ENCODE assay signal across 12 cellular contexts in genomic region chr1:164644774-164645634, GRCh38.
DNase-seq lines count a peak whose midpoint lies in the region; ATAC-seq and TF ChIP-seq lines count a peak whose summit lies in the region.
"Had no signal": no experiment of that assay in that cellular context is flagged by ENCODE, and none has a peak within 500 bp of the region (broad histone marks: within the 10 kb centered on the region; RNA-seq: fewer than 3 reads in every experiment).

No MANE protein-coding gene starts in this region.

- H3K36me3 ChIP-seq in adipocyte (ENCODE audit: control insufficient read depth, insufficient read depth, low read length, severe bottlenecking) = peaks cover 4% of the 10 kb centered on the region
- no peaks in the 10 kb centered on the region for H3K36me3 ChIP-seq in hepatocyte (replicated peaks; ENCODE audit: insufficient read depth, low read depth)
- H3K36me3 ChIP-seq in uterus = no peaks in the 10 kb centered on the region
- H3K36me3 ChIP-seq: neutrophil had no signal

- H3K27ac Mint-ChIP-seq in activated CD8-positive, alpha-beta memory T cell treated with anti-CD3 and anti-CD28 coated beads, Interleukin-2, amount 10 ng/mL, durations not matched to agents 7 days and 5 days = no peak overlapping the region
- H3K27ac Mint-ChIP-seq: activated naive CD8-positive, alpha-beta T cell had no signal

- H3K36me3 Mint-ChIP-seq in activated CD8-positive, alpha-beta memory T cell treated with anti-CD3 and anti-CD28 coated beads, Interleukin-2, amount 10 ng/mL, durations not matched to agents 7 days and 5 days = no peaks in the 10 kb centered on the region
- H3K36me3 Mint-ChIP-seq: activated naive CD8-positive, alpha-beta T cell had no signal

- peaks cover 50% of the 10 kb centered on the region for H3K4me1 ChIP-seq in adipocyte (ENCODE audit: control insufficient read depth, insufficient read depth, low read length)
- H3K4me1 ChIP-seq in hepatocyte (ENCODE audit: insufficient read depth) = peaks cover 35% of the 10 kb centered on the region
- peaks cover 17 to 31% of the 10 kb centered on the region in 2 donors for H3K4me1 ChIP-seq in uterus

- H4K20me1 ChIP-seq in hepatocyte (ENCODE audit: insufficient read depth, poor library complexity, severe bottlenecking) = no peaks in the 10 kb centered on the region

- H2AFZ ChIP-seq in hepatocyte = no peak overlapping the region

- H3K4me3 ChIP-seq in adipocyte (ENCODE audit: low read length) = peak overlapping the region; percentile 65
- H3K4me3 ChIP-seq in hepatocyte = no peak overlapping the region
- no peak overlapping the region for H3K4me3 ChIP-seq in uterus

- CTCF ChIA-PET in activated CD8-positive, alpha-beta memory T cell treated with anti-CD3 and anti-CD28 coated beads, Interleukin-2, amount 10 ng/mL, durations not matched to agents 7 days and 5 days (lab: Charles Lee) = no interaction called here

- TF ChIP-seq CTCF in hepatocyte (IDR thresholded peaks at IDR 0.05; ENCODE audit: poor library complexity) = no peak
- TF ChIP-seq CTCF in uterus (IDR thresholded peaks at IDR 0.05) = no peak

- intact Hi-C loops in uterus (cut with DNase I; ENCODE audit: low total_unique reads) = no loop called here

- DNase-seq in SHP77 (lab: John Stamatoyannopoulos, UW) (peak; percentile 9 to 13), SHP77 treated with DMSO at 0.1 percent for 48 hours (lab: John Stamatoyannopoulos, UW) (no peak), adipocyte (ENCODE audit: low read depth) (peak; percentile 74), hepatocyte (ENCODE audit: low spot score) (no peak), uterus (peak in 1 of 2 donors; percentile 68), KG1 (lab: John Stamatoyannopoulos, UW) (no peak)
- no peak for DNase-seq in activated CD8-positive, alpha-beta memory T cell treated with anti-CD3 and anti-CD28 coated beads, Interleukin-2, amount 10 ng/mL, durations not matched to agents 7 days and 5 days
- DNase-seq: ACHN, NCI-H748 treated with DMSO at 0.1 percent for 48 hours had no signal

- no peak overlapping the region for H3K4me3 Mint-ChIP-seq in activated CD8-positive, alpha-beta memory T cell treated with anti-CD3 and anti-CD28 coated beads, Interleukin-2, amount 10 ng/mL, durations not matched to agents 7 days and 5 days
- H3K4me3 Mint-ChIP-seq: activated naive CD8-positive, alpha-beta T cell had no signal

- H3K27me3 Mint-ChIP-seq in activated CD8-positive, alpha-beta memory T cell treated with anti-CD3 and anti-CD28 coated beads, Interleukin-2, amount 10 ng/mL, durations not matched to agents 7 days and 5 days = no peaks in the 10 kb centered on the region

- WGBS in hepatocyte (ENCODE audit: low lambda C conversion rate, missing lambda C conversion rate) = 45% methylated on average over 6 of the region's 6 CpGs

- peak overlapping the region; percentile 39 for H3K9ac ChIP-seq in adipocyte (ENCODE audit: low read length)

- TF ChIP-seq POLR2A in uterus (IDR thresholded peaks at IDR 0.05) = no peak

- no peaks in the 10 kb centered on the region for H3K9me3 Mint-ChIP-seq in activated CD8-positive, alpha-beta memory T cell treated with anti-CD3 and anti-CD28 coated beads, Interleukin-2, amount 10 ng/mL, durations not matched to agents 7 days and 5 days (ENCODE audit: low read depth)

- H3K79me2 ChIP-seq in hepatocyte = peaks cover 68% of the 10 kb centered on the region

- H3K27ac ChIP-seq in hepatocyte = peak overlapping the region; percentile 34
- H3K27ac ChIP-seq in uterus = peak overlapping the region; percentile 83 to 89
- H3K27ac ChIP-seq: neutrophil had no signal

- no peaks in the 10 kb centered on the region for H3K4me1 Mint-ChIP-seq in activated CD8-positive, alpha-beta memory T cell treated with anti-CD3 and anti-CD28 coated beads, Interleukin-2, amount 10 ng/mL, durations not matched to agents 7 days and 5 days

- ATAC-seq in activated CD8-positive, alpha-beta memory T cell treated with anti-CD3 and anti-CD28 coated beads, Interleukin-2, amount 10 ng/mL, durations not matched to agents 7 days and 5 days = no peak
- no peak for ATAC-seq in GM21825 (IDR thresholded peaks at IDR 0.05; ENCODE audit: unreplicated experiment)

- H3K4me2 ChIP-seq in hepatocyte = no peak overlapping the region

- H3K27me3 ChIP-seq in adipocyte (replicated peaks; ENCODE audit: control insufficient read depth, insufficient read depth, low read length) (no peaks in the 10 kb centered on the region), hepatocyte (no peaks in the 10 kb centered on the region), uterus (no peaks in the 10 kb centered on the region)

- H3K9me2 ChIP-seq in hepatocyte (replicated peaks; ENCODE audit: insufficient read depth) = no peaks in the 10 kb centered on the region

- H3K9me3 ChIP-seq in adipocyte (ENCODE audit: control insufficient read depth, low read length) = no peaks in the 10 kb centered on the region
- H3K9me3 ChIP-seq in hepatocyte (ENCODE audit: low read depth) = no peaks in the 10 kb centered on the region
- H3K9me3 ChIP-seq in uterus = no peaks in the 10 kb centered on the region
- H3K9me3 ChIP-seq: neutrophil had no signal

Comparison
In these comparisons a context has a peak if more than half of its experiments do, and no peak if none do; other contexts are left out.
1. DNase-seq: peak in SHP77 (2 of 2) and adipocyte (single experiment); none in SHP77 treated with DMSO at 0.1 percent for 48 hours (single experiment), hepatocyte (single experiment), activated CD8-positive, alpha-beta memory T cell treated with anti-CD3 and anti-CD28 coated beads, Interleukin-2, amount 10 ng/mL, durations not matched to agents 7 days and 5 days (single experiment) and KG1 (single experiment).